In the genomic region with DNA sequence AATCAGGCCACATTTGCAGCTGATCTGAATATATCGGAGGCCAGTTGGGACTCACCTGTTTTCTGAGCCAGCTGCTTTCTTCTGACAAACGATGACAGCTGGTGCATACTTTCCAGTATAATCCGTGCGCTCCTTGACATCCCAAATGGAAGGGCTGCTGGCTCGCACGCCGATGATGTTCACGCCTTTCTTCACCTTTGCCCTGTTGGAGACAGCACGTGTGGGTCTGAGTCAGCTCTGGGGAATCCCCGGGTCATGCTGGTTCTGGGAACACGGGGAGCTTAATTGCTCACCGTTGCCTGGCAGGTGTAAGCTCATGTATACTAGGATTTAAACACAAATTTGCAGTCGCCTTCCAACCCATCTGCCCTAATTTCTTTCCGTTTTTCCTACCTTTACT, we compare ENCODE assay signal across 11 cellular contexts.
DNase-seq lines count a peak whose midpoint lies in the region; ATAC-seq and TF ChIP-seq lines count a peak whose summit lies in the region.
"Had no signal": no experiment of that assay in that cellular context is flagged by ENCODE, and none has a peak within 500 bp of the region (broad histone marks: within the 10 kb centered on the region; RNA-seq: fewer than 3 reads in every experiment).

No MANE protein-coding gene starts in this region.

- ATAC-seq in body of pancreas (peak; percentile 70), mucosa of descending colon (peak; percentile 99), left ventricle myocardium superior (no peak), HG02840 (IDR thresholded peaks at IDR 0.05; ENCODE audit: low FRiP score, unreplicated experiment) (no peak), HG03565 (IDR thresholded peaks at IDR 0.05; ENCODE audit: unreplicated experiment) (no peak)
- ATAC-seq: heart left ventricle had no signal

- no peaks in the 10 kb centered on the region for H3K4me1 ChIP-seq in body of pancreas
- H3K4me1 ChIP-seq in mucosa of descending colon (ENCODE audit: low read depth): no peaks in the 10 kb centered on the region
- H3K4me1 ChIP-seq: heart left ventricle had no signal

- DNase-seq in GM12865 (ENCODE audit: low read depth): peak; percentile 13
- DNase-seq in NCI-H2081 treated with DMSO at 0.1 percent for 48 hours (lab: John Stamatoyannopoulos, UW): peak; percentile 61
- DNase-seq in body of pancreas: peak; percentile 35 to 63 (median 58)
- peak; percentile 79 to 86 (median 82) for DNase-seq in mucosa of descending colon
- DNase-seq in left ventricle myocardium superior: no peak
- DNase-seq: activated B cell treated with CpG ODN at 0.5 μM for 24 hours; activated T-cell treated with anti-CD3 and anti-CD28 coated beads, Interleukin-2, amount 50 U/mL, for 1 hour; heart left ventricle; NCI-H1694 treated with DMSO at 0.1 percent for 48 hours had no signal

- no peak for TF ChIP-seq CTCF in GM12865 (IDR thresholded peaks at IDR 0.05; ENCODE audit: insufficient read depth, low read depth, low read length, missing control alignments)
- no peak for TF ChIP-seq CTCF in body of pancreas (IDR thresholded peaks at IDR 0.05)
- no peak for TF ChIP-seq CTCF in mucosa of descending colon (IDR thresholded peaks at IDR 0.05)

- TF ChIP-seq POLR2A in body of pancreas (IDR thresholded peaks at IDR 0.05): no peak

- 16 to 28% methylated on average over 14 of the region's 14 CpGs for WGBS in body of pancreas, 2 donors

- no peak overlapping the region for H3K4me3 ChIP-seq in GM12865 (ENCODE audit: low read depth, low read length)
- no peak overlapping the region for H3K4me3 ChIP-seq in body of pancreas
- H3K4me3 ChIP-seq in mucosa of descending colon: no peak overlapping the region
- H3K4me3 ChIP-seq: heart left ventricle had no signal

- intact Hi-C loops in body of pancreas (cut with DNase I): no loop called here
- intact Hi-C loops in mucosa of descending colon (cut with DNase I, micrococcal nuclease): no loop called here
- intact Hi-C loops in left ventricle myocardium superior (cut with micrococcal nuclease): no loop called here

- H3K9me3 ChIP-seq in body of pancreas: no peaks in the 10 kb centered on the region
- H3K9me3 ChIP-seq in mucosa of descending colon: no peaks in the 10 kb centered on the region
- H3K9me3 ChIP-seq: heart left ventricle had no signal

- H3K36me3 ChIP-seq in body of pancreas (replicated peaks in 1 of 2; ENCODE audit: insufficient read depth in 1 of 2, low read depth in 2 of 2) (no peaks in the 10 kb centered on the region), mucosa of descending colon (ENCODE audit: low read depth) (no peaks in the 10 kb centered on the region)
- H3K36me3 ChIP-seq: heart left ventricle had no signal

- no peaks in the 10 kb centered on the region for H3K27me3 ChIP-seq in body of pancreas
- H3K27me3 ChIP-seq: heart left ventricle had no signal

- no peak overlapping the region for H3K27ac ChIP-seq in body of pancreas
- H3K27ac ChIP-seq: heart left ventricle had no signal

Comparison
In these comparisons a context has a peak if more than half of its experiments do, and no peak if none do; other contexts are left out.
1. ATAC-seq: peak in body of pancreas (single experiment) and mucosa of descending colon (single experiment); none in left ventricle myocardium superior (single experiment), HG02840 (single experiment) and HG03565 (single experiment).